9 cellular contexts compared by ENCODE assay signal in genomic region chr17:7862692-7863437, GRCh38. TPM values are rescaled to one million over a fixed set of nuclear protein-coding genes. Genes with fewer than 3 reads are reported as not detected.
A peak's percentile ranks its signal among the peaks of the same experiment; 100 is the strongest.
DNase-seq lines count a peak whose midpoint lies in the region; ATAC-seq and TF ChIP-seq lines count a peak whose summit lies in the region.
"Had no signal": no experiment of that assay in that cellular context is flagged by ENCODE, and none has a peak within 500 bp of the region (broad histone marks: within the 10 kb centered on the region; RNA-seq: fewer than 3 reads in every experiment).

No MANE protein-coding gene starts in this region.

- H3K27ac ChIP-seq in esophagus muscularis mucosa (replicated peaks in 1 of 4) (no peak overlapping the region), osteoblast (ENCODE audit: low read depth, low read length) (no peak overlapping the region)
- H3K27ac ChIP-seq: BLaER1 treated with 17β-estradiol and CSF1 and Interleukin-3, amounts not matched to agents 10 nM and 100 nM had no signal

- no peak for ATAC-seq in GM18867 (IDR thresholded peaks at IDR 0.05; ENCODE audit: unreplicated experiment)
- no peak for ATAC-seq in GM21360 (IDR thresholded peaks at IDR 0.05; ENCODE audit: unreplicated experiment)

- no peak for TF ChIP-seq POLR2A in esophagus muscularis mucosa (IDR thresholded peaks at IDR 0.05; ENCODE audit: low read depth)

- H4K20me1 ChIP-seq in osteoblast (ENCODE audit: insufficient read depth, low read length), result peaks cover 3% of the 10 kb centered on the region

- no peak for TF ChIP-seq EP300 in esophagus muscularis mucosa (IDR thresholded peaks at IDR 0.05)

- DNase-seq in NCI-H1436 (lab: John Stamatoyannopoulos, UW) (peak; percentile 22), NCI-H1436 treated with DMSO at 0.1 percent for 48 hours (lab: John Stamatoyannopoulos, UW) (no peak), KBM-7 (peak; percentile 58), T1000 (lab: John Stamatoyannopoulos, UW) (peak; percentile 11), esophagus muscularis mucosa (ENCODE audit: extremely low spot score) (no peak), osteoblast (ENCODE audit: insufficient read length, low spot score, missing footprints) (peak; percentile 84)

- H3K9me3 ChIP-seq in esophagus muscularis mucosa (no peaks in the 10 kb centered on the region), osteoblast (ENCODE audit: low read depth, low read length) (no peaks in the 10 kb centered on the region)
- H3K9me3 ChIP-seq: BLaER1 treated with 17β-estradiol and CSF1 and Interleukin-3, amounts not matched to agents 10 nM and 100 nM had no signal

- intact Hi-C loops in esophagus muscularis mucosa (cut with DNase I), result loop anchor here (5.0 kb wide), 3 partner anchors 34 to 194 kb away; no protein-coding TSS in a partner anchor

- H3K27me3 ChIP-seq in esophagus muscularis mucosa (no peaks in the 10 kb centered on the region), osteoblast (ENCODE audit: insufficient read depth, low read length) (no peaks in the 10 kb centered on the region)
- H3K27me3 ChIP-seq: BLaER1 treated with 17β-estradiol and CSF1 and Interleukin-3, amounts not matched to agents 10 nM and 100 nM had no signal

- in situ Hi-C loops in KBM-7 (cut with MboI; ENCODE audit: low pct_unique_long_range_greater_than_20kb, low sequenced_read_pairs), result no loop called here

- H2AFZ ChIP-seq in osteoblast (ENCODE audit: low read length), result no peak overlapping the region

- H3K79me2 ChIP-seq in osteoblast (ENCODE audit: insufficient read depth, low read length), result peaks cover 30% of the 10 kb centered on the region

- no peak overlapping the region for H3K4me3 ChIP-seq in esophagus muscularis mucosa
- no peak overlapping the region for H3K4me3 ChIP-seq in osteoblast (ENCODE audit: insufficient read depth, low read length)
- H3K4me3 ChIP-seq: BLaER1 treated with 17β-estradiol and CSF1 and Interleukin-3, amounts not matched to agents 10 nM and 100 nM had no signal

- TF ChIP-seq CTCF in esophagus muscularis mucosa (IDR thresholded peaks at IDR 0.05), result peak; percentile 82 to 89 (median 89)
- peak; percentile 63 for TF ChIP-seq CTCF in osteoblast (IDR thresholded peaks at IDR 0.05; ENCODE audit: extremely low read depth, low read depth, low read length)

- no peak overlapping the region for H3K4me2 ChIP-seq in osteoblast (ENCODE audit: insufficient read depth, low read length)
- H3K4me2 ChIP-seq: BLaER1 treated with 17β-estradiol and CSF1 and Interleukin-3, amounts not matched to agents 10 nM and 100 nM had no signal

- H3K4me1 ChIP-seq in esophagus muscularis mucosa, result peaks cover 13 to 27% (median 19%) of the 10 kb centered on the region in 4 donors
- peaks cover 9% of the 10 kb centered on the region for H3K4me1 ChIP-seq in osteoblast (ENCODE audit: insufficient read depth, low read length)

- 30% methylated on average over 3 of the region's 3 CpGs for WGBS in esophagus muscularis mucosa

- peaks cover 0 to 19% (median 12%) of the 10 kb centered on the region in 4 donors for H3K36me3 ChIP-seq in esophagus muscularis mucosa
- peaks cover 15% of the 10 kb centered on the region for H3K36me3 ChIP-seq in osteoblast (ENCODE audit: insufficient read depth, low read length)

RNA-seq across cellular contexts. Expression of gene CYB5D1, which starts 5.1 kb away (rescaled TPM):
- 10 to 100 TPM; 11.6 to 14.9 (median 12.0) TPM for total RNA-seq in esophagus muscularis mucosa
- total RNA-seq in osteoblast, result 8.3 and 10.5 TPM in 2 replicates

RNA-seq across cellular contexts. Expression of gene NAA38, which starts 5.5 kb away (rescaled TPM):
- total RNA-seq in esophagus muscularis mucosa, result 100 to 1,000 TPM in 2 of 4 donors, 10 to 100 TPM in 2; 61.4 to 110 (median 102) TPM
- 25.3 and 29.7 TPM in 2 replicates for total RNA-seq in osteoblast

RNA-seq across cellular contexts. Expression of gene TMEM88, which starts 8.0 kb away (rescaled TPM):
- 10 to 100 TPM; 13.3 to 45.9 (median 42.5) TPM for total RNA-seq in esophagus muscularis mucosa
- 0.29 and 0.36 TPM in 2 replicates for total RNA-seq in osteoblast

RNA-seq across cellular contexts. Expression of gene CHD3, which starts 25.7 kb away (rescaled TPM):
- total RNA-seq in esophagus muscularis mucosa, result 100 to 1,000 TPM in 3 of 4 donors, 10 to 100 TPM in 1; 82.7 to 139 (median 111) TPM
- total RNA-seq in osteoblast, result 95.2 and 97.0 TPM in 2 replicates

RNA-seq across cellular contexts. Expression of gene KDM6B, which starts 28.8 kb away (rescaled TPM):
- total RNA-seq in esophagus muscularis mucosa, result 100 to 1,000 TPM in 1 of 4 donors, 10 to 100 TPM in 3; 10.8 to 101 (median 15.1) TPM
- total RNA-seq in osteoblast, result 5.6 and 12.3 TPM in 2 replicates

Comparison
In these comparisons a context has a peak if more than half of its experiments do, and no peak if none do; other contexts are left out.
1. DNase-seq: peak in NCI-H1436 (single experiment), KBM-7 (single experiment), T1000 (single experiment) and osteoblast (single experiment); none in NCI-H1436 treated with DMSO at 0.1 percent for 48 hours (single experiment) and esophagus muscularis mucosa (single experiment).
2. RNA of gene TMEM88, which starts 8.0 kb away (total RNA-seq): 13.3 to 45.9 TPM in esophagus muscularis mucosa; 0.29 to 0.36 TPM in osteoblast; every median in the first group is over 10 times any median in the second.